Comparison of ENCODE assay signal across 1 cellular context in the genomic region with DNA sequence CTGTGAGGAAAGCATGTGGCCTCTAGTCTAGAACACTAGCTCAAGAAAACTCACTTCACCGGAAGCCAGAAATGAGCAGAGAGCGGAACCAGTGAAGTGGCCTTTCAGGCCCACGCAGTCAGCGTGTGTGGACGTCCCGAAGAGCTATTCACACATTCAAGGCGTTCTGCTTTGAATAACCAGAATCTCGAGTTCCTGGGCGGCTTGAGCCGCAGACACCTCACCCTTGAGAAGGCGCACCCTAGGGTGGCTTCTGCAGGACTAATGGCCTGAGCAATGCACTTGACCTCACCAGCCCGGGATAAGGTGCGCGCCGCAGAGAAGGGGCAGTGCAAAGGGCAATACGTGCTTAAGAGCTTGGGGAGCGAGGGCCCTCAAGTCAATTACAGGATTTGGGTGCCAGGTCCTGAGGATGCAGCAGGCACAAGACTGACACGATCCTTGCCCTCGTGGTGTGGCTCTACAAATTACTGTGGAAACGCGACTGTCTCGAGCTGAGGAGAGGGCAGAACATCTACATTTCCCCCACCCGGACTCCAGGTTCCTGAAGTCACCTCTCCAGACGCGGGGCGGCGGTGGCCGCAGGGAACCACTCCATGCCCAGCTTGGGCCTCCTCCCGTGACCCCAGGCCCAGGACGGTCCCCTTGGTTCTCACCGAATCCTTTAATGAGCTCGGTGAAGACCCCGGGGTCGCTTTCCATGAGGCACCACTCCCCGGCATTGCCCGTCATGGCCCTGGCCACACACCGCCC.
TF ChIP-seq lines count a peak whose summit lies in the region.

No MANE protein-coding gene starts in this region.

TF ChIP-seq in HepG2, 621 proteins besides CTCF, POLR2A, EP300 and RAD21 (continues in another document):
- TF ChIP-seq HOXA3 (CRISPR knock-in tag; IDR thresholded peaks at IDR 0.05) (no peak), ZNF737 (CRISPR knock-in tag; IDR thresholded peaks at IDR 0.05; ENCODE audit: borderline replicate concordance) (0 out of 2 replicates have a peak, but pooled peaks have one; percentile 35), ZNF17 (CRISPR knock-in tag; IDR thresholded peaks at IDR 0.05) (no peak), TP53 (CRISPR knock-in tag; conservative IDR thresholded peaks at IDR 0.05) (no peak), ETV5 (CRISPR knock-in tag; IDR thresholded peaks at IDR 0.05; ENCODE audit: borderline replicate concordance) (peak; percentile 68; the same call in 1 of the 2 replicates), ZNF766 (CRISPR knock-in tag; IDR thresholded peaks at IDR 0.05; ENCODE audit: borderline replicate concordance) (no peak), HNRNPLL (IDR thresholded peaks at IDR 0.05; ENCODE audit: low read depth, low read length, poor library complexity, severe bottlenecking) (peak; percentile 76), ELF3 (CRISPR knock-in tag; IDR thresholded peaks at IDR 0.05) (0 out of 2 replicates have a peak, but pooled peaks have one; percentile 8), ZNF484 (CRISPR knock-in tag; IDR thresholded peaks at IDR 0.05; ENCODE audit: borderline replicate concordance, low read depth) (no peak), PAX8 (CRISPR knock-in tag; IDR thresholded peaks at IDR 0.05; ENCODE audit: borderline replicate concordance) (0 out of 2 replicates have a peak, but pooled peaks have one; percentile 24), ZNF605 (CRISPR knock-in tag; IDR thresholded peaks at IDR 0.05) (no peak), ZNF331 (CRISPR knock-in tag; IDR thresholded peaks at IDR 0.05) (no peak), ZNF768 (CRISPR knock-in tag; IDR thresholded peaks at IDR 0.05) (no peak), ZNF558 (CRISPR knock-in tag; IDR thresholded peaks at IDR 0.05; ENCODE audit: borderline replicate concordance) (no peak), ZNF432 (CRISPR knock-in tag; IDR thresholded peaks at IDR 0.05; ENCODE audit: borderline replicate concordance) (no peak), TBX2 (CRISPR knock-in tag; IDR thresholded peaks at IDR 0.05; ENCODE audit: borderline replicate concordance) (no peak), MLLT10 (CRISPR knock-in tag; IDR thresholded peaks at IDR 0.05) (no peak), SOX13 (IDR thresholded peaks at IDR 0.05) (no peak), SOX13 (CRISPR knock-in tag; conservative IDR thresholded peaks at IDR 0.05 in 1 of 2, IDR thresholded peaks at IDR 0.05 in 1 of 2) (no peak), ZNF790 (CRISPR knock-in tag; IDR thresholded peaks at IDR 0.05; ENCODE audit: borderline replicate concordance) (no peak), ERF (CRISPR knock-in tag; IDR thresholded peaks at IDR 0.05) (no peak), TMF1 (CRISPR knock-in tag; IDR thresholded peaks at IDR 0.05; ENCODE audit: low read depth) (peak; percentile 45; the same call in 1 of the 2 replicates), FOSL1 (CRISPR knock-in tag; IDR thresholded peaks at IDR 0.05; ENCODE audit: borderline replicate concordance) (no peak), PHF20 (CRISPR knock-in tag; IDR thresholded peaks at IDR 0.05) (no peak), ZBTB7B (CRISPR knock-in tag; IDR thresholded peaks at IDR 0.05) (no peak), SNAI1 (CRISPR knock-in tag; IDR thresholded peaks at IDR 0.05; ENCODE audit: borderline replicate concordance) (peak; percentile 12; the same call in 1 of the 2 replicates), ADNP (CRISPR knock-in tag; IDR thresholded peaks at IDR 0.05) (no peak), ZNF564 (CRISPR knock-in tag; IDR thresholded peaks at IDR 0.05) (peak; percentile 57; the same call in 1 of the 2 replicates), ZBTB7A (CRISPR knock-in tag; IDR thresholded peaks at IDR 0.05) (no peak), ZNF24 (IDR thresholded peaks at IDR 0.05) (no peak), ZSCAN30 (CRISPR knock-in tag; IDR thresholded peaks at IDR 0.05) (peak; percentile 18; the same call in 1 of the 2 replicates), ZNF567 (CRISPR knock-in tag; IDR thresholded peaks at IDR 0.05; ENCODE audit: borderline replicate concordance) (no peak), ZNF460 (CRISPR knock-in tag; IDR thresholded peaks at IDR 0.05; ENCODE audit: borderline replicate concordance) (no peak), TOE1 (CRISPR knock-in tag; IDR thresholded peaks at IDR 0.05) (no peak), GABPB1 (CRISPR knock-in tag; IDR thresholded peaks at IDR 0.05) (peak; percentile 31; the same call in 1 of the 2 replicates), ZNF607 (CRISPR knock-in tag; IDR thresholded peaks at IDR 0.05; ENCODE audit: borderline replicate concordance) (0 out of 2 replicates have a peak, but pooled peaks have one; percentile 9), KLF9 (CRISPR knock-in tag; IDR thresholded peaks at IDR 0.05; ENCODE audit: low read depth) (no peak), GABPA (IDR thresholded peaks at IDR 0.05; ENCODE audit: low read depth, low read length) (no peak), GABPA (CRISPR knock-in tag; IDR thresholded peaks at IDR 0.05; ENCODE audit: low read depth) (peak; percentile 77), ZNF430 (CRISPR knock-in tag; IDR thresholded peaks at IDR 0.05) (no peak; the same call in 1 of the 2 replicates), ZSCAN20 (CRISPR knock-in tag; IDR thresholded peaks at IDR 0.05; ENCODE audit: borderline replicate concordance) (0 out of 2 replicates have a peak, but pooled peaks have one; percentile 82), AKAP8 (CRISPR knock-in tag; IDR thresholded peaks at IDR 0.05) (no peak)
- TF ChIP-seq, protein P1, sequence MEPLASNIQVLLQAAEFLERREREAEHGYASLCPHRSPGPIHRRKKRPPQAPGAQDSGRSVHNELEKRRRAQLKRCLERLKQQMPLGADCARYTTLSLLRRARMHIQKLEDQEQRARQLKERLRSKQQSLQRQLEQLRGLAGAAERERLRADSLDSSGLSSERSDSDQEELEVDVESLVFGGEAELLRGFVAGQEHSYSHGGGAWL (CRISPR knock-in tag; IDR thresholded peaks at IDR 0.05): no peak; the same call in 1 of the 2 replicates
- TF ChIP-seq, protein P2, sequence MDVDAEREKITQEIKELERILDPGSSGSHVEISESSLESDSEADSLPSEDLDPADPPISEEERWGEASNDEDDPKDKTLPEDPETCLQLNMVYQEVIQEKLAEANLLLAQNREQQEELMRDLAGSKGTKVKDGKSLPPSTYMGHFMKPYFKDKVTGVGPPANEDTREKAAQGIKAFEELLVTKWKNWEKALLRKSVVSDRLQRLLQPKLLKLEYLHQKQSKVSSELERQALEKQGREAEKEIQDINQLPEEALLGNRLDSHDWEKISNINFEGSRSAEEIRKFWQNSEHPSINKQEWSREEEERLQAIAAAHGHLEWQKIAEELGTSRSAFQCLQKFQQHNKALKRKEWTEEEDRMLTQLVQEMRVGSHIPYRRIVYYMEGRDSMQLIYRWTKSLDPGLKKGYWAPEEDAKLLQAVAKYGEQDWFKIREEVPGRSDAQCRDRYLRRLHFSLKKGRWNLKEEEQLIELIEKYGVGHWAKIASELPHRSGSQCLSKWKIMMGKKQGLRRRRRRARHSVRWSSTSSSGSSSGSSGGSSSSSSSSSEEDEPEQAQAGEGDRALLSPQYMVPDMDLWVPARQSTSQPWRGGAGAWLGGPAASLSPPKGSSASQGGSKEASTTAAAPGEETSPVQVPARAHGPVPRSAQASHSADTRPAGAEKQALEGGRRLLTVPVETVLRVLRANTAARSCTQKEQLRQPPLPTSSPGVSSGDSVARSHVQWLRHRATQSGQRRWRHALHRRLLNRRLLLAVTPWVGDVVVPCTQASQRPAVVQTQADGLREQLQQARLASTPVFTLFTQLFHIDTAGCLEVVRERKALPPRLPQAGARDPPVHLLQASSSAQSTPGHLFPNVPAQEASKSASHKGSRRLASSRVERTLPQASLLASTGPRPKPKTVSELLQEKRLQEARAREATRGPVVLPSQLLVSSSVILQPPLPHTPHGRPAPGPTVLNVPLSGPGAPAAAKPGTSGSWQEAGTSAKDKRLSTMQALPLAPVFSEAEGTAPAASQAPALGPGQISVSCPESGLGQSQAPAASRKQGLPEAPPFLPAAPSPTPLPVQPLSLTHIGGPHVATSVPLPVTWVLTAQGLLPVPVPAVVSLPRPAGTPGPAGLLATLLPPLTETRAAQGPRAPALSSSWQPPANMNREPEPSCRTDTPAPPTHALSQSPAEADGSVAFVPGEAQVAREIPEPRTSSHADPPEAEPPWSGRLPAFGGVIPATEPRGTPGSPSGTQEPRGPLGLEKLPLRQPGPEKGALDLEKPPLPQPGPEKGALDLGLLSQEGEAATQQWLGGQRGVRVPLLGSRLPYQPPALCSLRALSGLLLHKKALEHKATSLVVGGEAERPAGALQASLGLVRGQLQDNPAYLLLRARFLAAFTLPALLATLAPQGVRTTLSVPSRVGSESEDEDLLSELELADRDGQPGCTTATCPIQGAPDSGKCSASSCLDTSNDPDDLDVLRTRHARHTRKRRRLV (CRISPR knock-in tag; IDR thresholded peaks at IDR 0.05): no peak
- TF ChIP-seq, protein P3, sequence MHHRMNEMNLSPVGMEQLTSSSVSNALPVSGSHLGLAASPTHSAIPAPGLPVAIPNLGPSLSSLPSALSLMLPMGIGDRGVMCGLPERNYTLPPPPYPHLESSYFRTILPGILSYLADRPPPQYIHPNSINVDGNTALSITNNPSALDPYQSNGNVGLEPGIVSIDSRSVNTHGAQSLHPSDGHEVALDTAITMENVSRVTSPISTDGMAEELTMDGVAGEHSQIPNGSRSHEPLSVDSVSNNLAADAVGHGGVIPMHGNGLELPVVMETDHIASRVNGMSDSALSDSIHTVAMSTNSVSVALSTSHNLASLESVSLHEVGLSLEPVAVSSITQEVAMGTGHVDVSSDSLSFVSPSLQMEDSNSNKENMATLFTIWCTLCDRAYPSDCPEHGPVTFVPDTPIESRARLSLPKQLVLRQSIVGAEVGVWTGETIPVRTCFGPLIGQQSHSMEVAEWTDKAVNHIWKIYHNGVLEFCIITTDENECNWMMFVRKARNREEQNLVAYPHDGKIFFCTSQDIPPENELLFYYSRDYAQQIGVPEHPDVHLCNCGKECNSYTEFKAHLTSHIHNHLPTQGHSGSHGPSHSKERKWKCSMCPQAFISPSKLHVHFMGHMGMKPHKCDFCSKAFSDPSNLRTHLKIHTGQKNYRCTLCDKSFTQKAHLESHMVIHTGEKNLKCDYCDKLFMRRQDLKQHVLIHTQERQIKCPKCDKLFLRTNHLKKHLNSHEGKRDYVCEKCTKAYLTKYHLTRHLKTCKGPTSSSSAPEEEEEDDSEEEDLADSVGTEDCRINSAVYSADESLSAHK (CRISPR knock-in tag; IDR thresholded peaks at IDR 0.05; ENCODE audit: borderline replicate concordance): no peak
- TF ChIP-seq, protein P4, sequence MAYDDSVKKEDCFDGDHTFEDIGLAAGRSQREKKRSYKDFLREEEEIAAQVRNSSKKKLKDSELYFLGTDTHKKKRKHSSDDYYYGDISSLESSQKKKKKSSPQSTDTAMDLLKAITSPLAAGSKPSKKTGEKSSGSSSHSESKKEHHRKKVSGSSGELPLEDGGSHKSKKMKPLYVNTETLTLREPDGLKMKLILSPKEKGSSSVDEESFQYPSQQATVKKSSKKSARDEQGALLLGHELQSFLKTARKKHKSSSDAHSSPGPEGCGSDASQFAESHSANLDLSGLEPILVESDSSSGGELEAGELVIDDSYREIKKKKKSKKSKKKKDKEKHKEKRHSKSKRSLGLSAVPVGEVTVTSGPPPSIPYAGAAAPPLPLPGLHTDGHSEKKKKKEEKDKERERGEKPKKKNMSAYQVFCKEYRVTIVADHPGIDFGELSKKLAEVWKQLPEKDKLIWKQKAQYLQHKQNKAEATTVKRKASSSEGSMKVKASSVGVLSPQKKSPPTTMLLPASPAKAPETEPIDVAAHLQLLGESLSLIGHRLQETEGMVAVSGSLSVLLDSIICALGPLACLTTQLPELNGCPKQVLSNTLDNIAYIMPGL (CRISPR knock-in tag; IDR thresholded peaks at IDR 0.05; ENCODE audit: borderline replicate concordance in 1 of 2, low read depth in 1 of 2): no peak
- TF ChIP-seq, protein P5, sequence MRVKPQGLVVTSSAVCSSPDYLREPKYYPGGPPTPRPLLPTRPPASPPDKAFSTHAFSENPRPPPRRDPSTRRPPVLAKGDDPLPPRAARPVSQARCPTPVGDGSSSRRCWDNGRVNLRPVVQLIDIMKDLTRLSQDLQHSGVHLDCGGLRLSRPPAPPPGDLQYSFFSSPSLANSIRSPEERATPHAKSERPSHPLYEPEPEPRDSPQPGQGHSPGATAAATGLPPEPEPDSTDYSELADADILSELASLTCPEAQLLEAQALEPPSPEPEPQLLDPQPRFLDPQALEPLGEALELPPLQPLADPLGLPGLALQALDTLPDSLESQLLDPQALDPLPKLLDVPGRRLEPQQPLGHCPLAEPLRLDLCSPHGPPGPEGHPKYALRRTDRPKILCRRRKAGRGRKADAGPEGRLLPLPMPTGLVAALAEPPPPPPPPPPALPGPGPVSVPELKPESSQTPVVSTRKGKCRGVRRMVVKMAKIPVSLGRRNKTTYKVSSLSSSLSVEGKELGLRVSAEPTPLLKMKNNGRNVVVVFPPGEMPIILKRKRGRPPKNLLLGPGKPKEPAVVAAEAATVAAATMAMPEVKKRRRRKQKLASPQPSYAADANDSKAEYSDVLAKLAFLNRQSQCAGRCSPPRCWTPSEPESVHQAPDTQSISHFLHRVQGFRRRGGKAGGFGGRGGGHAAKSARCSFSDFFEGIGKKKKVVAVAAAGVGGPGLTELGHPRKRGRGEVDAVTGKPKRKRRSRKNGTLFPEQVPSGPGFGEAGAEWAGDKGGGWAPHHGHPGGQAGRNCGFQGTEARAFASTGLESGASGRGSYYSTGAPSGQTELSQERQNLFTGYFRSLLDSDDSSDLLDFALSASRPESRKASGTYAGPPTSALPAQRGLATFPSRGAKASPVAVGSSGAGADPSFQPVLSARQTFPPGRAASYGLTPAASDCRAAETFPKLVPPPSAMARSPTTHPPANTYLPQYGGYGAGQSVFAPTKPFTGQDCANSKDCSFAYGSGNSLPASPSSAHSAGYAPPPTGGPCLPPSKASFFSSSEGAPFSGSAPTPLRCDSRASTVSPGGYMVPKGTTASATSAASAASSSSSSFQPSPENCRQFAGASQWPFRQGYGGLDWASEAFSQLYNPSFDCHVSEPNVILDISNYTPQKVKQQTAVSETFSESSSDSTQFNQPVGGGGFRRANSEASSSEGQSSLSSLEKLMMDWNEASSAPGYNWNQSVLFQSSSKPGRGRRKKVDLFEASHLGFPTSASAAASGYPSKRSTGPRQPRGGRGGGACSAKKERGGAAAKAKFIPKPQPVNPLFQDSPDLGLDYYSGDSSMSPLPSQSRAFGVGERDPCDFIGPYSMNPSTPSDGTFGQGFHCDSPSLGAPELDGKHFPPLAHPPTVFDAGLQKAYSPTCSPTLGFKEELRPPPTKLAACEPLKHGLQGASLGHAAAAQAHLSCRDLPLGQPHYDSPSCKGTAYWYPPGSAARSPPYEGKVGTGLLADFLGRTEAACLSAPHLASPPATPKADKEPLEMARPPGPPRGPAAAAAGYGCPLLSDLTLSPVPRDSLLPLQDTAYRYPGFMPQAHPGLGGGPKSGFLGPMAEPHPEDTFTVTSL (CRISPR knock-in tag; IDR thresholded peaks at IDR 0.05; ENCODE audit: borderline replicate concordance): no peak
- TF ChIP-seq, protein P6, sequence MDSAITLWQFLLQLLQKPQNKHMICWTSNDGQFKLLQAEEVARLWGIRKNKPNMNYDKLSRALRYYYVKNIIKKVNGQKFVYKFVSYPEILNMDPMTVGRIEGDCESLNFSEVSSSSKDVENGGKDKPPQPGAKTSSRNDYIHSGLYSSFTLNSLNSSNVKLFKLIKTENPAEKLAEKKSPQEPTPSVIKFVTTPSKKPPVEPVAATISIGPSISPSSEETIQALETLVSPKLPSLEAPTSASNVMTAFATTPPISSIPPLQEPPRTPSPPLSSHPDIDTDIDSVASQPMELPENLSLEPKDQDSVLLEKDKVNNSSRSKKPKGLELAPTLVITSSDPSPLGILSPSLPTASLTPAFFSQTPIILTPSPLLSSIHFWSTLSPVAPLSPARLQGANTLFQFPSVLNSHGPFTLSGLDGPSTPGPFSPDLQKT (CRISPR knock-in tag; IDR thresholded peaks at IDR 0.05; ENCODE audit: borderline replicate concordance): no peak
